8 cellular contexts compared by ENCODE assay signal in genomic region chr6:408599-409102, GRCh38. TPM values are rescaled to one million over a fixed set of nuclear protein-coding genes. Genes with fewer than 3 reads are reported as not detected.
DNase-seq lines count a peak whose midpoint lies in the region; ATAC-seq and TF ChIP-seq lines count a peak whose summit lies in the region.

No MANE protein-coding gene starts in this region.

- H3K4me1 Mint-ChIP-seq in IgD-negative memory B cell = peaks cover 23 to 32% (median 32%) of the 10 kb centered on the region in 3 donors
- H3K4me1 Mint-ChIP-seq in activated CD8-positive, alpha-beta T cell treated with anti-CD3 and anti-CD28 coated beads, Interleukin-2, amount 10 ng/mL, durations not matched to agents 7 days and 5 days (ENCODE audit: low read depth) = peaks cover 58% of the 10 kb centered on the region

- TF ChIP-seq CTCF in tibial nerve (IDR thresholded peaks at IDR 0.05) = peak in 4 of 5 experiments; percentile 12 to 49 (median 38)
- no peak for TF ChIP-seq CTCF in colonic mucosa (IDR thresholded peaks at IDR 0.05)

- H3K27ac ChIP-seq in tibial nerve = no peak overlapping the region
- no peak overlapping the region for H3K27ac ChIP-seq in colonic mucosa

- ATAC-seq in activated CD8-positive, alpha-beta T cell treated with anti-CD3 and anti-CD28 coated beads, Interleukin-2, amount 10 ng/mL, durations not matched to agents 7 days and 5 days = no peak

- CTCF ChIA-PET in activated CD8-positive, alpha-beta T cell treated with anti-CD3 and anti-CD28 coated beads, Interleukin-2, amount 10 ng/mL, durations not matched to agents 7 days and 5 days (lab: Charles Lee) = interaction anchor here (0.7 to 1.6 kb wide), 7 partner anchors 14 to 218 kb away, joined by 3 to 5 read pairs (median 3); partner anchors contain the start of gene IRF4

- peak overlapping the region in 2 of 4 donors; percentile 26 to 77 for H3K4me3 Mint-ChIP-seq in IgD-negative memory B cell
- H3K4me3 Mint-ChIP-seq in activated CD8-positive, alpha-beta T cell treated with anti-CD3 and anti-CD28 coated beads, Interleukin-2, amount 10 ng/mL, durations not matched to agents 7 days and 5 days = no peak overlapping the region

- H3K4me3 ChIP-seq in tibial nerve = no peak overlapping the region
- H3K4me3 ChIP-seq in colonic mucosa = no peak overlapping the region

- no peak for TF ChIP-seq POLR2A in tibial nerve (IDR thresholded peaks at IDR 0.05)

- no peak overlapping the region for H3K9ac ChIP-seq in colonic mucosa (ENCODE audit: low read depth in 2 of 2, low read length in 2 of 2)

- DNase-seq in EL = peak; percentile 12
- no peak for DNase-seq in activated CD8-positive, alpha-beta T cell treated with anti-CD3 and anti-CD28 coated beads, Interleukin-2, amount 10 ng/mL, durations not matched to agents 7 days and 5 days
- peak; percentile 43 for DNase-seq in hepatic stellate cell (ENCODE audit: low spot score)
- DNase-seq in tibial nerve (ENCODE audit: low spot score in 2 of 2) = no peak
- no peak for DNase-seq in DMS153 (lab: John Stamatoyannopoulos, UW)
- no peak for DNase-seq in colonic mucosa
- no peak for DNase-seq in inferior parietal cortex (ENCODE audit: extremely low spot score)

- intact Hi-C loops in colonic mucosa (cut with DNase I) = no loop called here

- TF ChIP-seq EP300 in tibial nerve (IDR thresholded peaks at IDR 0.05) = no peak

- H3K27me3 ChIP-seq in tibial nerve (peaks cover 0 to 12% of the 10 kb centered on the region in 2 donors), colonic mucosa (no peaks in the 10 kb centered on the region)

- peaks cover 0 to 3% (median 0%) of the 10 kb centered on the region in 4 donors for H3K4me1 ChIP-seq in tibial nerve
- no peaks in the 10 kb centered on the region for H3K4me1 ChIP-seq in colonic mucosa

- 37 to 46% methylated on average over 9 of the region's 9 CpGs for WGBS in tibial nerve, 2 donors

- H3K9me3 ChIP-seq in tibial nerve (no peaks in the 10 kb centered on the region), colonic mucosa (no peaks in the 10 kb centered on the region)

- peaks cover 28% of the 10 kb centered on the region for H3K36me3 Mint-ChIP-seq in IgD-negative memory B cell
- H3K36me3 Mint-ChIP-seq in activated CD8-positive, alpha-beta T cell treated with anti-CD3 and anti-CD28 coated beads, Interleukin-2, amount 10 ng/mL, durations not matched to agents 7 days and 5 days (ENCODE audit: low read depth) = peaks cover 93% of the 10 kb centered on the region

- POLR2A ChIA-PET in activated CD8-positive, alpha-beta T cell treated with anti-CD3 and anti-CD28 coated beads, Interleukin-2, amount 10 ng/mL, durations not matched to agents 7 days and 5 days (lab: Charles Lee) = interaction anchor here (0.8 to 15.9 kb wide), 3 partner anchors 15 to 26 kb away, joined by 3 to 231 read pairs (median 7); partner anchors contain the start of gene IRF4

- no peaks in the 10 kb centered on the region for H3K36me3 ChIP-seq in tibial nerve
- H3K36me3 ChIP-seq in colonic mucosa = no peaks in the 10 kb centered on the region

- no peaks in the 10 kb centered on the region for H3K27me3 Mint-ChIP-seq in IgD-negative memory B cell
- H3K27me3 Mint-ChIP-seq in activated CD8-positive, alpha-beta T cell treated with anti-CD3 and anti-CD28 coated beads, Interleukin-2, amount 10 ng/mL, durations not matched to agents 7 days and 5 days (ENCODE audit: low read depth) = no peaks in the 10 kb centered on the region

- peak overlapping the region in 2 of 3 donors; percentile 17 to 40 for H3K27ac Mint-ChIP-seq in IgD-negative memory B cell
- H3K27ac Mint-ChIP-seq in activated CD8-positive, alpha-beta T cell treated with anti-CD3 and anti-CD28 coated beads, Interleukin-2, amount 10 ng/mL, durations not matched to agents 7 days and 5 days = peak overlapping the region; percentile 58

- H3K9me3 Mint-ChIP-seq in IgD-negative memory B cell = no peaks in the 10 kb centered on the region
- H3K9me3 Mint-ChIP-seq in activated CD8-positive, alpha-beta T cell treated with anti-CD3 and anti-CD28 coated beads, Interleukin-2, amount 10 ng/mL, durations not matched to agents 7 days and 5 days (ENCODE audit: insufficient read depth) = no peaks in the 10 kb centered on the region

RNA-seq across cellular contexts. Expression of gene IRF4, which starts 17.1 kb away (rescaled TPM):
- 22.9 TPM for polyA plus RNA-seq in IgD-negative memory B cell
- total RNA-seq in activated CD8-positive, alpha-beta T cell treated with anti-CD3 and anti-CD28 coated beads, Interleukin-2, amount 10 ng/mL, durations not matched to agents 7 days and 5 days = 10 to 100 TPM; 91.2 to 95.2 TPM
- 1 to 10 TPM in 3 of 4 donors, under 1 TPM in 1; 0.22 to 6.9 (median 2.3) TPM for total RNA-seq in tibial nerve
- total RNA-seq in colonic mucosa = 1 to 10 TPM; 4.7 to 8.8 TPM

Comparison
In these comparisons a context has a peak if more than half of its experiments do, and no peak if none do; other contexts are left out.
1. DNase-seq: peak in EL (single experiment) and hepatic stellate cell (single experiment); none in activated CD8-positive, alpha-beta T cell treated with anti-CD3 and anti-CD28 coated beads, Interleukin-2, amount 10 ng/mL, durations not matched to agents 7 days and 5 days (single experiment), tibial nerve (0 of 2), DMS153 (single experiment), colonic mucosa (single experiment) and inferior parietal cortex (single experiment).
2. RNA of gene IRF4, which starts 17.1 kb away (total RNA-seq): 91.2 to 95.2 TPM in activated CD8-positive, alpha-beta T cell treated with anti-CD3 and anti-CD28 coated beads, Interleukin-2, amount 10 ng/mL, durations not matched to agents 7 days and 5 days; 4.7 to 8.8 TPM in colonic mucosa and 0.22 to 6.9 TPM in tibial nerve; every median in the first group is over 4 times any median in the second.